11 cellular contexts compared by ENCODE assay signal in genomic region chr3:134356411-134357040, GRCh38. TPM values are rescaled to one million over a fixed set of nuclear protein-coding genes. Genes with fewer than 3 reads are reported as not detected.
A peak's percentile ranks its signal among the peaks of the same experiment; 100 is the strongest.
DNase-seq lines count a peak whose midpoint lies in the region; ATAC-seq and TF ChIP-seq lines count a peak whose summit lies in the region.
"Had no signal": no experiment of that assay in that cellular context is flagged by ENCODE, and none has a peak within 500 bp of the region (broad histone marks: within the 10 kb centered on the region; RNA-seq: fewer than 3 reads in every experiment).

No MANE protein-coding gene starts in this region.

- H3K4me1 Mint-ChIP-seq in mesothelial cell of epicardium, result peaks cover 70% of the 10 kb centered on the region

- peaks cover 95% of the 10 kb centered on the region for H3F3A ChIP-seq in PC-9 (ENCODE audit: insufficient read depth, low read depth)

- CTCF ChIA-PET in PC-9 (lab: Charles Lee), result no interaction called here

- no peak overlapping the region for H2AFZ ChIP-seq in PC-9

- peak overlapping the region; percentile 22 for H3K4me3 Mint-ChIP-seq in mesothelial cell of epicardium
- H3K4me3 Mint-ChIP-seq: activated T-cell treated with anti-CD3 and anti-CD28 coated beads, Interleukin-2, amount 50 U/mL, for 4 hours had no signal

- H3K27ac ChIP-seq in PC-9 (peak overlapping the region; percentile 100), coronary artery (peak overlapping the region; percentile 83 to 97), thoracic aorta (peak overlapping the region; percentile 81 to 86)

- H3K27me3 ChIP-seq in PC-9 (ENCODE audit: insufficient read depth, low read depth) (no peaks in the 10 kb centered on the region), thoracic aorta (replicated peaks; ENCODE audit: insufficient read depth) (no peaks in the 10 kb centered on the region)

- H3K27ac Mint-ChIP-seq in mesothelial cell of epicardium, result peak overlapping the region; percentile 99

- POLR2A ChIA-PET in PC-9 (lab: Charles Lee; ENCODE audit: unreplicated experiment), result interaction anchor here (1.8 to 1.9 kb wide), 2 partner anchors 10 to 25 kb away, joined by 8 to 18 read pairs; no protein-coding TSS in a partner anchor

- H3K4me1 ChIP-seq in PC-9 (replicated peaks; ENCODE audit: insufficient read depth), result peaks cover 96% of the 10 kb centered on the region
- peaks cover 47 to 65% of the 10 kb centered on the region in 2 donors for H3K4me1 ChIP-seq in thoracic aorta (ENCODE audit: control insufficient read depth in 1 of 2, low read depth in 2 of 2)

- DNase-seq in PC-9, result no peak
- DNase-seq in coronary artery (ENCODE audit: low spot score), result no peak
- no peak for DNase-seq in mesothelial cell of epicardium (ENCODE audit: low spot score in 2 of 2, unreplicated experiment in 2 of 2)
- DNase-seq in thoracic aorta (ENCODE audit: low spot score), result no peak
- DNase-seq in stimulated activated CD4-positive, alpha-beta T cell treated with anti-CD3 and anti-CD28 coated beads, Interleukin-4, amount 100 ng/mL, for 24 hours, result no peak
- DNase-seq: activated T-cell treated with anti-CD3 and anti-CD28 coated beads, Interleukin-2, amount 50 U/mL, for 4 hours; COR-L47; kidney glomerular epithelial cell; NCI-H226 had no signal

- ATAC-seq in thoracic aorta (ENCODE audit: insufficient number of reproducible peaks, low FRiP score, low read depth), result no peak
- no peak for ATAC-seq in HG02981 (IDR thresholded peaks at IDR 0.05; ENCODE audit: unreplicated experiment)
- no peak for ATAC-seq in GM18520 (IDR thresholded peaks at IDR 0.05; ENCODE audit: unreplicated experiment)
- ATAC-seq: activated T-cell treated with anti-CD3 and anti-CD28 coated beads, Interleukin-2, amount 50 U/mL, for 4 hours had no signal

- H3K36me3 ChIP-seq in PC-9 (ENCODE audit: low read depth), result peaks cover 66% of the 10 kb centered on the region
- peaks cover 60% of the 10 kb centered on the region for H3K36me3 ChIP-seq in thoracic aorta

- no peaks in the 10 kb centered on the region for H4K20me1 ChIP-seq in PC-9 (ENCODE audit: insufficient read depth)

- peaks cover 47% of the 10 kb centered on the region for H3K36me3 Mint-ChIP-seq in mesothelial cell of epicardium

- peaks cover 66% of the 10 kb centered on the region for H3K79me2 ChIP-seq in PC-9 (ENCODE audit: low read depth)

- no TSS peak for BruUV-seq in PC-9 (replicated peaks; lab: Mats Ljungman, UMichigan)

- peak overlapping the region; percentile 87 for H3K4me2 ChIP-seq in PC-9

- intact Hi-C loops in PC-9 (cut with micrococcal nuclease; ENCODE audit: unreplicated experiment), result no loop called here

- no peaks in the 10 kb centered on the region for H3K9me2 ChIP-seq in PC-9 (ENCODE audit: insufficient read depth)

- 0 out of 2 replicates have a peak overlapping the region, but pooled peaks have one; percentile 13 for H3K4me3 ChIP-seq in PC-9
- peak overlapping the region; percentile 32 for H3K4me3 ChIP-seq in coronary artery
- H3K4me3 ChIP-seq in thoracic aorta, result no peak overlapping the region

- H3K9me3 Mint-ChIP-seq in mesothelial cell of epicardium, result no peaks in the 10 kb centered on the region
- H3K9me3 Mint-ChIP-seq: activated T-cell treated with anti-CD3 and anti-CD28 coated beads, Interleukin-2, amount 50 U/mL, for 4 hours had no signal

- TF ChIP-seq CTCF in PC-9 (conservative IDR thresholded peaks at IDR 0.05) (no peak), coronary artery (IDR thresholded peaks at IDR 0.05) (no peak), mesothelial cell of epicardium (IDR thresholded peaks at IDR 0.05; ENCODE audit: unreplicated experiment) (no peak), thoracic aorta (IDR thresholded peaks at IDR 0.05) (no peak)

- H3K9me3 ChIP-seq in PC-9 (ENCODE audit: insufficient read depth, low read depth) (no peaks in the 10 kb centered on the region), thoracic aorta (no peaks in the 10 kb centered on the region)

- no peaks in the 10 kb centered on the region for H3K27me3 Mint-ChIP-seq in mesothelial cell of epicardium (ENCODE audit: low read depth)

RNA-seq across cellular contexts. Expression of gene AMOTL2, which starts 17.7 kb away (rescaled TPM):
- total RNA-seq in PC-9 (2021) (147 and 221 TPM in 2 replicates), mesothelial cell of epicardium (281 to 297 TPM (median 296 TPM) in 3 replicates), thoracic aorta (100 to 1,000 TPM in 1 of 2 donors, 10 to 100 TPM in 1; 62.4 to 161 TPM)
